Comparison of ENCODE assay signal across 8 cellular contexts in the genomic region with DNA sequence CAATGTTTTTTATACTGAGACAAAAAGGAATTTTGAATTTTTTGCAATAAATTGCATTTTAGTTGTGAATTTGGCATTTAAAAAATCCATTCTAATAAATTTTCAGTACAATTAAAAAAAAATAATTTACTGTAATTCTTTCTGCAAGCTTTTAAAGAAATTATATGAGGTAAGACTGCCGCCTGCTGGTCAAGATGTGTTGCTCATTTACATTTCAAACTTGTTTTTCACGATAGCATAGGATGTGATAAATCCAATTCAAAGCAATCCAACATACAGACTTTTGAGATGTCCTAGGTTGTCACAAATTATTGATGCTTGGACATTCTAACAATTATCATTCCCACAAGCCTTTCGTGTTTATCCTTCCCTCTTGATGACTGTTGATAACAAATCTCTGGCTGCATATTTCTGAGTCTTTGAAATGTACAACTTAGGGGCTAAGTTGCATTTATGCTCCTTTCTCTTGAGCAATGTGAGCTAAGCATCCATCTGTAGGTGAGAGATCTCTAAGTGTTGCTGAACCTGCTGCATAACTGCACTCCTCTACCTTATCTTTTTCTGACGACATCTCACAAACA. TPM values are rescaled to one million over a fixed set of nuclear protein-coding genes. Genes with fewer than 3 reads are reported as not detected.
A peak's percentile ranks its signal among the peaks of the same experiment; 100 is the strongest.
DNase-seq lines count a peak whose midpoint lies in the region; ATAC-seq and TF ChIP-seq lines count a peak whose summit lies in the region.

No MANE protein-coding gene starts in this region.

- POLR2A ChIA-PET in HCT116 (lab: Charles Lee) = no interaction called here

- RAD21 ChIA-PET in HCT116 (lab: Charles Lee; ENCODE audit: low non-redundant PET in 1 of 2, low total read pairs in 2 of 2, uncharacterized antibody in 2 of 2, unreplicated experiment in 2 of 2) = interaction anchor here (1.3 to 2.0 kb wide), 1 partner anchor 238 kb away, joined by 6 to 7 read pairs; no protein-coding TSS in a partner anchor

- CTCF ChIA-PET in HCT116 (lab: Charles Lee) = interaction anchor here (0.6 to 2.7 kb wide), 7 partner anchors 145 to 481 kb away, joined by 3 to 41 read pairs (median 5); partner anchors contain the start of gene NEK1

- DNase-seq in COR-L47 (lab: John Stamatoyannopoulos, UW) (peak; percentile 48), HCT116 (ENCODE audit: low read depth, low spot score) (peak; percentile 57), NOMO-1 treated with DMSO at 0.1 percent for 48 hours (lab: John Stamatoyannopoulos, UW; ENCODE audit: unreplicated experiment) (peak; percentile 57), activated T-cell treated with anti-CD3 and anti-CD28 coated beads for 4 hours (peak; percentile 36), foreskin keratinocyte (no peak), posterior cingulate gyrus (peak in 6 of 10 donors; percentile 48 to 86 (median 57)), omental fat pad (ENCODE audit: low spot score) (no peak)

- TF ChIP-seq RAD21 in HCT116 (IDR thresholded peaks at IDR 0.05; ENCODE audit: low read depth) = peak; percentile 89

- H3K27ac ChIP-seq in HCT116 (ENCODE audit: low read depth, low read length) = no peak overlapping the region
- no peak overlapping the region for H3K27ac ChIP-seq in foreskin keratinocyte

- peak overlapping the region; percentile 34; the same call in 1 of the 2 replicates for H3K4me2 ChIP-seq in HCT116 (ENCODE audit: low read length)

- no peaks in the 10 kb centered on the region for H3K27me3 ChIP-seq in HCT116 (ENCODE audit: insufficient read depth, low read length)
- no peaks in the 10 kb centered on the region for H3K27me3 ChIP-seq in foreskin keratinocyte

- no TSS peak for BruUV-seq in HCT116 (replicated peaks; lab: Mats Ljungman, UMichigan)

- H3K4me1 ChIP-seq in HCT116 (ENCODE audit: control insufficient read depth in 1 of 2, insufficient read depth in 2 of 2, low read length in 2 of 2) (no peaks in the 10 kb centered on the region), foreskin keratinocyte (no peaks in the 10 kb centered on the region)

- H4K20me1 ChIP-seq in HCT116 (ENCODE audit: insufficient read depth) = no peaks in the 10 kb centered on the region

- TF ChIP-seq CTCF in HCT116 (IDR thresholded peaks at IDR 0.05 in 2 of 3, conservative IDR thresholded peaks at IDR 0.05 in 1 of 3; ENCODE audit: borderline replicate concordance in 1 of 3, insufficient read depth in 1 of 3, low read depth in 2 of 3, low read length in 2 of 3) (peak; percentile 54 to 85 (median 72)), foreskin keratinocyte (conservative IDR thresholded peaks at IDR 0.05) (peak; percentile 87), omental fat pad (IDR thresholded peaks at IDR 0.05) (peak in 1 of 3 donors; percentile 28)

- no peaks in the 10 kb centered on the region for H3K9me3 ChIP-seq in HCT116 (ENCODE audit: control insufficient read depth in 1 of 2, insufficient read depth in 1 of 2, low read depth in 1 of 2, low read length in 2 of 2)

- no peaks in the 10 kb centered on the region for H3K9me2 ChIP-seq in HCT116 (ENCODE audit: insufficient read depth)

- ATAC-seq in HCT116 = 0 out of 2 replicates have a peak, but pooled peaks have one; percentile 55
- no peak for ATAC-seq in foreskin keratinocyte
- ATAC-seq in omental fat pad (ENCODE audit: low FRiP score) = no peak
- no peak for ATAC-seq in GM18873 (IDR thresholded peaks at IDR 0.05; ENCODE audit: low FRiP score, unreplicated experiment)

- no peaks in the 10 kb centered on the region for H3K79me2 ChIP-seq in HCT116 (ENCODE audit: insufficient read depth, low read length)

- TF ChIP-seq POLR2A in HCT116 (IDR thresholded peaks at IDR 0.05; ENCODE audit: borderline replicate concordance, extremely low read depth, insufficient read depth, insufficient read length) = no peak

- H3K9ac ChIP-seq in HCT116 (ENCODE audit: low read length) = no peak overlapping the region

- intact Hi-C loops in HCT116 (cut with micrococcal nuclease) = loop anchor here (1.0 to 2.0 kb wide), 2 partner anchors 238 to 435 kb away; partner anchors contain the start of gene NEK1
- intact Hi-C loops in posterior cingulate gyrus (cut with DNase I) = loop anchor here (1.0 to 2.0 kb wide), 3 partner anchors 145 to 435 kb away; partner anchors contain the start of gene NEK1

- H3K4me3 ChIP-seq in HCT116 (replicated peaks in 1 of 2; ENCODE audit: low read depth in 1 of 2, low read length in 2 of 2) = no peak overlapping the region

- H3K36me3 ChIP-seq in HCT116 (ENCODE audit: control insufficient read depth in 1 of 2, insufficient read depth in 2 of 2, low read length in 2 of 2) = no peaks in the 10 kb centered on the region

- H2AFZ ChIP-seq in HCT116 (ENCODE audit: low read depth, low read length, poor library complexity, severe bottlenecking) = peak overlapping the region; percentile 48

TF ChIP-seq in HCT116, 20 proteins besides CTCF, POLR2A, EP300 and RAD21 (continues in another document):
- TF ChIP-seq CBX3 (IDR thresholded peaks at IDR 0.05; ENCODE audit: low read depth) (no peak), EGR1 (IDR thresholded peaks at IDR 0.05; ENCODE audit: low read depth) (no peak), EZH2 (IDR thresholded peaks at IDR 0.05) (no peak), YY1 (IDR thresholded peaks at IDR 0.05; ENCODE audit: extremely low read depth, insufficient replicate concordance, low read depth, low read length) (no peak), EZH2phosphoT487 (IDR thresholded peaks at IDR 0.05; ENCODE audit: borderline replicate concordance) (no peak), CEBPB (IDR thresholded peaks at IDR 0.05; ENCODE audit: low read depth) (no peak), SRF (IDR thresholded peaks at IDR 0.05; ENCODE audit: low read depth) (no peak), SP1 (IDR thresholded peaks at IDR 0.05; ENCODE audit: low read depth) (no peak), SIN3A (IDR thresholded peaks at IDR 0.05; ENCODE audit: low read depth) (no peak), ELF1 (IDR thresholded peaks at IDR 0.05; ENCODE audit: borderline replicate concordance, low read depth) (no peak), ZFX (IDR thresholded peaks at IDR 0.05) (no peak), JUND (IDR thresholded peaks at IDR 0.05) (no peak), POLR2AphosphoS5 (IDR thresholded peaks at IDR 0.05; ENCODE audit: low read depth, low read length) (no peak), FOSL1 (IDR thresholded peaks at IDR 0.05; ENCODE audit: low read depth) (no peak), MAX (IDR thresholded peaks at IDR 0.05) (no peak), ZNF274 (IDR thresholded peaks at IDR 0.05; ENCODE audit: low read depth, low read length) (no peak), TCF7L2 (IDR thresholded peaks at IDR 0.05; ENCODE audit: borderline replicate concordance, extremely low read depth, insufficient read depth, insufficient read length) (no peak)
- TF ChIP-seq, protein P1, sequence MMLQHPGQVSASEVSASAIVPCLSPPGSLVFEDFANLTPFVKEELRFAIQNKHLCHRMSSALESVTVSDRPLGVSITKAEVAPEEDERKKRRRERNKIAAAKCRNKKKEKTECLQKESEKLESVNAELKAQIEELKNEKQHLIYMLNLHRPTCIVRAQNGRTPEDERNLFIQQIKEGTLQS (IDR thresholded peaks at IDR 0.05) = no peak
- TF ChIP-seq, protein P2, sequence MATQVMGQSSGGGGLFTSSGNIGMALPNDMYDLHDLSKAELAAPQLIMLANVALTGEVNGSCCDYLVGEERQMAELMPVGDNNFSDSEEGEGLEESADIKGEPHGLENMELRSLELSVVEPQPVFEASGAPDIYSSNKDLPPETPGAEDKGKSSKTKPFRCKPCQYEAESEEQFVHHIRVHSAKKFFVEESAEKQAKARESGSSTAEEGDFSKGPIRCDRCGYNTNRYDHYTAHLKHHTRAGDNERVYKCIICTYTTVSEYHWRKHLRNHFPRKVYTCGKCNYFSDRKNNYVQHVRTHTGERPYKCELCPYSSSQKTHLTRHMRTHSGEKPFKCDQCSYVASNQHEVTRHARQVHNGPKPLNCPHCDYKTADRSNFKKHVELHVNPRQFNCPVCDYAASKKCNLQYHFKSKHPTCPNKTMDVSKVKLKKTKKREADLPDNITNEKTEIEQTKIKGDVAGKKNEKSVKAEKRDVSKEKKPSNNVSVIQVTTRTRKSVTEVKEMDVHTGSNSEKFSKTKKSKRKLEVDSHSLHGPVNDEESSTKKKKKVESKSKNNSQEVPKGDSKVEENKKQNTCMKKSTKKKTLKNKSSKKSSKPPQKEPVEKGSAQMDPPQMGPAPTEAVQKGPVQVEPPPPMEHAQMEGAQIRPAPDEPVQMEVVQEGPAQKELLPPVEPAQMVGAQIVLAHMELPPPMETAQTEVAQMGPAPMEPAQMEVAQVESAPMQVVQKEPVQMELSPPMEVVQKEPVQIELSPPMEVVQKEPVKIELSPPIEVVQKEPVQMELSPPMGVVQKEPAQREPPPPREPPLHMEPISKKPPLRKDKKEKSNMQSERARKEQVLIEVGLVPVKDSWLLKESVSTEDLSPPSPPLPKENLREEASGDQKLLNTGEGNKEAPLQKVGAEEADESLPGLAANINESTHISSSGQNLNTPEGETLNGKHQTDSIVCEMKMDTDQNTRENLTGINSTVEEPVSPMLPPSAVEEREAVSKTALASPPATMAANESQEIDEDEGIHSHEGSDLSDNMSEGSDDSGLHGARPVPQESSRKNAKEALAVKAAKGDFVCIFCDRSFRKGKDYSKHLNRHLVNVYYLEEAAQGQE (IDR thresholded peaks at IDR 0.05; ENCODE audit: low read depth) = no peak

RNA-seq across cellular contexts. Expression of gene MFAP3L, which starts 21.7 kb away (rescaled TPM):
- 8.4 TPM for total RNA-seq in HCT116 (2021; ENCODE audit: unreplicated experiment)
- polyA plus RNA-seq in HCT116 (2012) = 5.4 and 6.2 TPM in 2 replicates
- total RNA-seq in foreskin keratinocyte = 4.8 and 6.9 TPM in 2 replicates
- 1.4 and 1.7 TPM in 2 replicates for polyA plus RNA-seq in foreskin keratinocyte
- total RNA-seq in omental fat pad = 10 to 100 TPM in 2 of 4 donors, 1 to 10 TPM in 2; 4.0 to 14.2 (median 9.4) TPM

RNA-seq across cellular contexts. Expression of gene AADAT, which starts 41.9 kb away (rescaled TPM):
- 15.4 TPM for total RNA-seq in HCT116 (2021; ENCODE audit: unreplicated experiment)
- polyA plus RNA-seq in HCT116 (2012) = 3.6 and 5.7 TPM in 2 replicates
- 7.6 and 8.6 TPM in 2 replicates for total RNA-seq in foreskin keratinocyte
- 5.4 and 5.9 TPM in 2 replicates for polyA plus RNA-seq in foreskin keratinocyte
- total RNA-seq in omental fat pad = 1 to 10 TPM; 1.9 to 4.7 (median 3.8) TPM

Comparison
In these comparisons a context has a peak if more than half of its experiments do, and no peak if none do; other contexts are left out.
1. DNase-seq: peak in COR-L47 (single experiment), HCT116 (single experiment), NOMO-1 treated with DMSO at 0.1 percent for 48 hours (single experiment), activated T-cell treated with anti-CD3 and anti-CD28 coated beads for 4 hours (single experiment) and posterior cingulate gyrus (6 of 10); none in foreskin keratinocyte (0 of 2) and omental fat pad (single experiment).